1 cellular context compared by ENCODE assay signal in genomic region chr6:46909371-46909770, GRCh38.
TF ChIP-seq lines count a peak whose summit lies in the region.

No MANE protein-coding gene starts in this region.

TF ChIP-seq in GM23338, 12 proteins besides CTCF, POLR2A, EP300 and RAD21 (continued from another document):
- no peak for TF ChIP-seq REST (IDR thresholded peaks at IDR 0.05; ENCODE audit: unreplicated experiment)
